Comparison of ENCODE assay signal across 1 cellular context in the genomic region with DNA sequence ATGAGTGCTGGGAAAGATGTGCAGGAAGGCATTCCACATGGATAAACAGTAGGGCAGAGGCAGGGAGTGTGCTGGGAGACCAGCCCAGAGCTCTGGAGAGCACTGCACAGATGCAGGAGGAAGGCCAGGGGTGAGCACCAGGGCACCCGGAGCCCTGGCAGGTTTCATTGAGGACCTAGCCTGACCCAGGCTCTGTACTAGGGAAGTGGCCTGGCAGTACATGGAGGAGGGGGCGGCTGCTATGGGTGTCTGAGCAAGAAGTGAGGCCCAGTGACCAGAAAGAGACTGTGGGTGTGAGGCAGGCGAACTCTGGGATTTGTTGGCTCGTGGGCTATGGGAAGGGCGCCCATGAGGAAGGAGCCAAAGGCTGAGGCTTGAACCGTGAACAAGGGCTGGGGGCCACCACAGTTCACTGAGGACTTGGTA.
TF ChIP-seq lines count a peak whose summit lies in the region.

No MANE protein-coding gene starts in this region.

TF ChIP-seq in IMR-90, 13 proteins besides CTCF, POLR2A, EP300 and RAD21 (continued from another document):
- TF ChIP-seq RFX5 (IDR thresholded peaks at IDR 0.05; ENCODE audit: low read depth, low read length) (no peak), SMC3 (IDR thresholded peaks at IDR 0.05; ENCODE audit: low read depth, low read length) (no peak)
